ENCODE assay signal across 8 cellular contexts in genomic region chr9:5449521-5450359, GRCh38. TPM values are rescaled to one million over a fixed set of nuclear protein-coding genes. Genes with fewer than 3 reads are reported as not detected.
DNase-seq lines count a peak whose midpoint lies in the region; ATAC-seq, FAIRE-seq and TF ChIP-seq lines count a peak whose summit lies in the region.

No MANE protein-coding gene starts in this region.

- no peak for TF ChIP-seq CTCF in A549 (IDR thresholded peaks at IDR 0.05)
- TF ChIP-seq CTCF in MCF 10A (IDR thresholded peaks at IDR 0.05; ENCODE audit: unreplicated experiment) = no peak

- TSS peak; percentile 73 for BruUV-seq in MCF 10A (replicated peaks; lab: Mats Ljungman, UMichigan)

- peak overlapping the region; percentile 84 for H3K4me3 Mint-ChIP-seq in MCF 10A (ENCODE audit: unreplicated experiment)

- 10% methylated on average over 15 of the region's 15 CpGs for WGBS in A549 (ENCODE audit: missing lambda C conversion rate)
- 98% methylated on average over 7 to 8 of the region's 15 CpGs for WGBS in mesodermal cell (ENCODE audit: insufficient coverage in 2 of 2), 2 experiments

- no peaks in the 10 kb centered on the region for H3K36me3 Mint-ChIP-seq in MCF 10A (ENCODE audit: insufficient read depth, unreplicated experiment)

- H3K36me3 ChIP-seq in HUES48 (ENCODE audit: control insufficient read depth, insufficient read depth, low read length) = no peaks in the 10 kb centered on the region
- no peaks in the 10 kb centered on the region for H3K36me3 ChIP-seq in mesodermal cell (ENCODE audit: control insufficient read depth, insufficient read depth, low read length)

- POLR2A ChIA-PET in A549 (lab: Yijun Ruan, JAX) (interaction anchor here (0.9 to 2.2 kb wide), 8 partner anchors 12 to 770 kb away, joined by 3 to 21 read pairs (median 5); partner anchors contain the start of genes CDC37L1, JAK2, PDCD1LG2 and PLGRKT), MCF 10A (lab: Yijun Ruan, JAX) (interaction anchor here (0.5 to 2.6 kb wide), 22 partner anchors 11 to 787 kb away, joined by 3 to 40 read pairs (median 5); partner anchors contain the start of genes JAK2, PDCD1LG2, PLGRKT and PLPP6)

- peak overlapping the region; percentile 69 to 84 for H3K27ac ChIP-seq in A549
- no peak overlapping the region for H3K27ac ChIP-seq in HUES48 (ENCODE audit: low read depth, low read length)
- no peak overlapping the region for H3K27ac ChIP-seq in mesodermal cell (ENCODE audit: low read depth, low read length, severe bottlenecking)

- peaks cover 28% of the 10 kb centered on the region for H3K4me1 Mint-ChIP-seq in MCF 10A (ENCODE audit: insufficient read depth, unreplicated experiment)

- H3K9ac ChIP-seq in HUES48 (ENCODE audit: low read depth, low read length) = no peak overlapping the region

- intact Hi-C loops in MCF 10A (cut with micrococcal nuclease) = loop anchor here (1.0 kb wide), 3 partner anchors 141 to 266 kb away; no protein-coding TSS in a partner anchor

- H3K27me3 Mint-ChIP-seq in MCF 10A (ENCODE audit: insufficient read depth, unreplicated experiment) = no peaks in the 10 kb centered on the region

- H3K4me2 ChIP-seq in A549 = peak overlapping the region; percentile 88

- DNase-seq in A549 (ENCODE audit: low read depth in 1 of 2, low spot score in 1 of 2) (peak in 1 of 2 experiments; percentile 23), MCF 10A (ENCODE audit: unreplicated experiment) (peak; percentile 36), GDM1 (lab: John Stamatoyannopoulos, UW) (no peak), amygdala (lab: John Stamatoyannopoulos, UW) (no peak), hepatic stellate cell (ENCODE audit: low spot score) (no peak)

- TF ChIP-seq POLR2A in A549 (IDR thresholded peaks at IDR 0.05; ENCODE audit: low read length) = no peak

- ATAC-seq in A549 (peak in 1 of 2 experiments; percentile 31; a peak in 3 of 6 replicates), GM21526 (IDR thresholded peaks at IDR 0.05; ENCODE audit: low FRiP score, unreplicated experiment) (no peak)

- no peaks in the 10 kb centered on the region; the same call in 1 of the 2 replicates for H3K27me3 ChIP-seq in HUES48 (ENCODE audit: control insufficient read depth, insufficient read depth, low read length)

- H3K9me3 ChIP-seq in A549 = no peaks in the 10 kb centered on the region
- H3K9me3 ChIP-seq in HUES48 (ENCODE audit: control insufficient read depth, insufficient read depth, low read length) = no peaks in the 10 kb centered on the region
- no peaks in the 10 kb centered on the region for H3K9me3 ChIP-seq in mesodermal cell (ENCODE audit: control insufficient read depth, low read length)

- H3K4me1 ChIP-seq in A549 (peaks cover 46% of the 10 kb centered on the region), HUES48 (ENCODE audit: control insufficient read depth, insufficient read depth, low read length) (no peaks in the 10 kb centered on the region), mesodermal cell (ENCODE audit: control insufficient read depth, insufficient read depth, low read length, poor library complexity, severe bottlenecking) (peaks cover 6% of the 10 kb centered on the region)

- CTCF ChIA-PET in A549 (lab: Yijun Ruan, JAX) (interaction anchor here (0.7 to 5.5 kb wide), 35 partner anchors 9 to 283 kb away, joined by 3 to 96 read pairs (median 5); partner anchors contain the start of genes PDCD1LG2 and PLGRKT), MCF 10A (lab: Yijun Ruan, JAX) (interaction anchor here (0.6 to 4.6 kb wide), 51 partner anchors 10 to 731 kb away, joined by 3 to 62 read pairs (median 4); partner anchors contain the start of genes PDCD1LG2, PLGRKT and RCL1)

- TF ChIP-seq RAD21 in A549 (conservative IDR thresholded peaks at IDR 0.05 in 1 of 2, IDR thresholded peaks at IDR 0.05 in 1 of 2) = no peak

- H3K4me3 ChIP-seq in A549 (peak overlapping the region; percentile 47), HUES48 (ENCODE audit: low read depth, low read length) (peak overlapping the region; percentile 55), mesodermal cell (ENCODE audit: extremely low read depth, insufficient read depth, low read length, poor library complexity, severe bottlenecking) (peak overlapping the region; percentile 25)

- FAIRE-seq in A549 (lab: Jason Lieb, UNC) = no peak

- H3K27ac Mint-ChIP-seq in MCF 10A (ENCODE audit: low read depth, unreplicated experiment) = peak overlapping the region; percentile 95

- no peaks in the 10 kb centered on the region for H3K9me3 Mint-ChIP-seq in MCF 10A (ENCODE audit: unreplicated experiment)

- TF ChIP-seq EP300 in A549 (IDR thresholded peaks at IDR 0.05) = no peak

TF ChIP-seq in A549, 52 proteins besides CTCF, POLR2A, EP300 and RAD21:
- TF ChIP-seq SMC3 (IDR thresholded peaks at IDR 0.05) (no peak), FOSL2 (IDR thresholded peaks at IDR 0.05) (no peak), FOSL2 (CRISPR knock-in tag; IDR thresholded peaks at IDR 0.05) (no peak), JUN (IDR thresholded peaks at IDR 0.05) (no peak), ZSCAN20 (CRISPR knock-in tag; IDR thresholded peaks at IDR 0.05) (no peak), EHF (CRISPR knock-in tag; IDR thresholded peaks at IDR 0.05) (no peak)
TF ChIP-seq in A549: peak in this region for 0.

RNA-seq across cellular contexts. Expression of gene CD274, which starts 0.6 kb away (rescaled TPM):
- polyA plus RNA-seq in A549 (2011; rRNA removed) (6.4 and 6.8 TPM in 2 replicates), A549 (2017; fragmentation: RNase III; extraction: RNeasy Plus Mini Kit Qiagen cat#74134 plus additional on column Dnase treatment) (3.0 to 3.4 TPM (median 3.2 TPM) in 3 replicates)
- 1.9 and 2.0 TPM in 2 replicates for polyA plus RNA-seq in A549 (2012; cell fraction: cytosol; rRNA removed)
- 2.4 and 4.4 TPM in 2 replicates for polyA plus RNA-seq in A549 (2012; cell fraction: nucleus; rRNA removed)
- 3.9 and 4.0 TPM in 2 replicates for polyA minus RNA-seq in A549 (2011; rRNA and poly(A)+ RNA removed)
- total RNA-seq in MCF 10A (2022) = 1.9 and 2.6 TPM in 2 replicates
- polyA plus RNA-seq in mesodermal cell (2013, experiment 1 of 2) = 2.2 TPM
- 0.61 TPM for polyA plus RNA-seq in mesodermal cell (2013, experiment 2 of 2)

RNA-seq across cellular contexts. Expression of gene PLGRKT, which starts 12.0 kb away (rescaled TPM):
- polyA plus RNA-seq in A549 (2011; rRNA removed) (22.4 and 37.7 TPM in 2 replicates), A549 (2017; fragmentation: RNase III; extraction: RNeasy Plus Mini Kit Qiagen cat#74134 plus additional on column Dnase treatment) (24.3 to 26.8 TPM (median 25.1 TPM) in 3 replicates)
- 8.7 and 9.4 TPM in 2 replicates for polyA plus RNA-seq in A549 (2012; cell fraction: cytosol; rRNA removed)
- polyA plus RNA-seq in A549 (2012; cell fraction: nucleus; rRNA removed) = 2.1 and 2.5 TPM in 2 replicates
- polyA minus RNA-seq in A549 (2011; rRNA and poly(A)+ RNA removed) = 5.5 and 6.2 TPM in 2 replicates
- total RNA-seq in MCF 10A (2022) = 21.6 and 22.5 TPM in 2 replicates
- 19.2 TPM for polyA plus RNA-seq in mesodermal cell (2013, experiment 1 of 2)
- 24.7 TPM for polyA plus RNA-seq in mesodermal cell (2013, experiment 2 of 2)

Comparison
In these comparisons a context has a peak if more than half of its experiments do, and no peak if none do; other contexts are left out.
1. H3K27ac ChIP-seq: peak in A549 (2 of 2); none in HUES48 (single experiment) and mesodermal cell (single experiment).
2. Peak in every context shown above with its lines, with median percentiles within 50 percentile points of each other: H3K4me3 ChIP-seq.